ENCODE assay signal across 19 cellular contexts in genomic region chr1:175129644-175129996, GRCh38.
DNase-seq lines count a peak whose midpoint lies in the region; ATAC-seq and TF ChIP-seq lines count a peak whose summit lies in the region.
"Had no signal": no experiment of that assay in that cellular context is flagged by ENCODE, and none has a peak within 500 bp of the region (broad histone marks: within the 10 kb centered on the region; RNA-seq: fewer than 3 reads in every experiment).

No MANE protein-coding gene starts in this region.

- no peaks in the 10 kb centered on the region for H3K9me3 Mint-ChIP-seq in mesothelial cell of epicardium
- H3K9me3 Mint-ChIP-seq: CD8-positive, alpha-beta memory T cell; stimulated activated memory B cell treated with anti-CD40 and anti-IgM and Interleukin-4, amounts not matched to agents 10 μg/mL and 1 μg/mL and 100 μg/mL, for 72 hours had no signal

- DNase-seq in DMS 273 (lab: John Stamatoyannopoulos, UW; ENCODE audit: unreplicated experiment) (peak; percentile 65), DMS 273 treated with DMSO at 0.1 percent for 48 hours (lab: John Stamatoyannopoulos, UW) (no peak), mesothelial cell of epicardium (ENCODE audit: low spot score in 2 of 2, unreplicated experiment in 2 of 2) (no peak)
- DNase-seq: activated CD4-positive, alpha-beta T cell treated with anti-CD3 and anti-CD28 coated beads for 36 hours; activated T-cell treated with anti-CD3 and anti-CD28 coated beads, Interleukin-2, amount 50 U/mL, for 1 hour; CD8-positive, alpha-beta memory T cell; NCI-H1048; NCI-H226; stimulated activated CD4-positive, alpha-beta T cell treated with anti-CD3 and anti-CD28 coated beads, Interleukin-4, amount 100 ng/mL, for 4 hours had no signal

- no peak for ATAC-seq in GM21576 (IDR thresholded peaks at IDR 0.05; ENCODE audit: unreplicated experiment)
- no peak for ATAC-seq in HG02571 (IDR thresholded peaks at IDR 0.05; ENCODE audit: unreplicated experiment)
- ATAC-seq in GM19455 (IDR thresholded peaks at IDR 0.05; ENCODE audit: unreplicated experiment) = no peak
- ATAC-seq: activated CD4-positive, alpha-beta T cell treated with anti-CD3 and anti-CD28 coated beads for 36 hours; HCT116; Panc1; stimulated activated memory B cell treated with anti-CD40 and anti-IgM and Interleukin-4, amounts not matched to agents 10 μg/mL and 1 μg/mL and 100 μg/mL, for 72 hours had no signal

- H3K4me1 Mint-ChIP-seq in mesothelial cell of epicardium = peaks cover 9% of the 10 kb centered on the region
- H3K4me1 Mint-ChIP-seq: activated CD4-positive, alpha-beta T cell treated with anti-CD3 and anti-CD28 coated beads for 36 hours; CD8-positive, alpha-beta memory T cell had no signal

- no peak overlapping the region for H3K4me3 Mint-ChIP-seq in mesothelial cell of epicardium
- H3K4me3 Mint-ChIP-seq: activated CD4-positive, alpha-beta T cell treated with anti-CD3 and anti-CD28 coated beads for 36 hours; CD8-positive, alpha-beta memory T cell; stimulated activated memory B cell treated with anti-CD40 and anti-IgM and Interleukin-4, amounts not matched to agents 10 μg/mL and 1 μg/mL and 100 μg/mL, for 72 hours had no signal

- H3K36me3 ChIP-seq in duodenal mucosa (ENCODE audit: control insufficient read depth in 1 of 2, insufficient read depth in 2 of 2, low read length in 2 of 2) = no peaks in the 10 kb centered on the region
- H3K36me3 ChIP-seq in subcutaneous abdominal adipose tissue (ENCODE audit: control insufficient read depth in 5 of 5, insufficient read depth in 5 of 5, low read length in 5 of 5) = no peaks in the 10 kb centered on the region

- H3K9me3 ChIP-seq in duodenal mucosa (ENCODE audit: control insufficient read depth in 1 of 2, low read length in 2 of 2) (no peaks in the 10 kb centered on the region), subcutaneous abdominal adipose tissue (ENCODE audit: control insufficient read depth in 5 of 5, low read length in 5 of 5) (no peaks in the 10 kb centered on the region)

- H3K27ac Mint-ChIP-seq in mesothelial cell of epicardium = peak overlapping the region; percentile 2
- H3K27ac Mint-ChIP-seq: activated CD4-positive, alpha-beta T cell treated with anti-CD3 and anti-CD28 coated beads for 36 hours; CD8-positive, alpha-beta memory T cell; stimulated activated memory B cell treated with anti-CD40 and anti-IgM and Interleukin-4, amounts not matched to agents 10 μg/mL and 1 μg/mL and 100 μg/mL, for 72 hours had no signal

- TF ChIP-seq CTCF in mesothelial cell of epicardium (IDR thresholded peaks at IDR 0.05; ENCODE audit: unreplicated experiment) = no peak

- H3K4me3 ChIP-seq in duodenal mucosa (ENCODE audit: low read depth in 1 of 2, low read length in 2 of 2) (no peak overlapping the region), subcutaneous abdominal adipose tissue (ENCODE audit: low read depth in 1 of 5, low read length in 5 of 5) (no peak overlapping the region)

- H3K9ac ChIP-seq in duodenal mucosa (ENCODE audit: low read depth in 1 of 2, low read length in 2 of 2) (no peak overlapping the region), subcutaneous abdominal adipose tissue (ENCODE audit: low read length in 5 of 5) (no peak overlapping the region)

- H3K27ac ChIP-seq in duodenal mucosa (ENCODE audit: low read depth, low read length) (peak overlapping the region; percentile 5), subcutaneous abdominal adipose tissue (ENCODE audit: low read depth, low read length) (peak overlapping the region; percentile 23)
- H3K27ac ChIP-seq: 22Rv1, epithelial cell of prostate had no signal

- H3K36me3 Mint-ChIP-seq in mesothelial cell of epicardium = no peaks in the 10 kb centered on the region
- H3K36me3 Mint-ChIP-seq: CD8-positive, alpha-beta memory T cell; stimulated activated memory B cell treated with anti-CD40 and anti-IgM and Interleukin-4, amounts not matched to agents 10 μg/mL and 1 μg/mL and 100 μg/mL, for 72 hours had no signal

- peaks cover 8% of the 10 kb centered on the region for H3K27me3 Mint-ChIP-seq in mesothelial cell of epicardium (ENCODE audit: low read depth)

- H3K27me3 ChIP-seq in duodenal mucosa (ENCODE audit: control insufficient read depth in 1 of 2, insufficient read depth in 2 of 2, low read length in 2 of 2) (no peaks in the 10 kb centered on the region), subcutaneous abdominal adipose tissue (ENCODE audit: control insufficient read depth in 5 of 5, insufficient read depth in 4 of 5, low read length in 5 of 5) (no peaks in the 10 kb centered on the region)

- H3K4me1 ChIP-seq in duodenal mucosa (ENCODE audit: control insufficient read depth in 1 of 2, insufficient read depth in 2 of 2, low read length in 2 of 2) (peaks cover 10 to 19% of the 10 kb centered on the region in 2 donors), subcutaneous abdominal adipose tissue (ENCODE audit: control insufficient read depth in 5 of 5, insufficient read depth in 5 of 5, low read length in 5 of 5) (peaks cover 9 to 54% (median 41%) of the 10 kb centered on the region in 5 donors)
